9 cellular contexts compared by ENCODE assay signal in the genomic region with DNA sequence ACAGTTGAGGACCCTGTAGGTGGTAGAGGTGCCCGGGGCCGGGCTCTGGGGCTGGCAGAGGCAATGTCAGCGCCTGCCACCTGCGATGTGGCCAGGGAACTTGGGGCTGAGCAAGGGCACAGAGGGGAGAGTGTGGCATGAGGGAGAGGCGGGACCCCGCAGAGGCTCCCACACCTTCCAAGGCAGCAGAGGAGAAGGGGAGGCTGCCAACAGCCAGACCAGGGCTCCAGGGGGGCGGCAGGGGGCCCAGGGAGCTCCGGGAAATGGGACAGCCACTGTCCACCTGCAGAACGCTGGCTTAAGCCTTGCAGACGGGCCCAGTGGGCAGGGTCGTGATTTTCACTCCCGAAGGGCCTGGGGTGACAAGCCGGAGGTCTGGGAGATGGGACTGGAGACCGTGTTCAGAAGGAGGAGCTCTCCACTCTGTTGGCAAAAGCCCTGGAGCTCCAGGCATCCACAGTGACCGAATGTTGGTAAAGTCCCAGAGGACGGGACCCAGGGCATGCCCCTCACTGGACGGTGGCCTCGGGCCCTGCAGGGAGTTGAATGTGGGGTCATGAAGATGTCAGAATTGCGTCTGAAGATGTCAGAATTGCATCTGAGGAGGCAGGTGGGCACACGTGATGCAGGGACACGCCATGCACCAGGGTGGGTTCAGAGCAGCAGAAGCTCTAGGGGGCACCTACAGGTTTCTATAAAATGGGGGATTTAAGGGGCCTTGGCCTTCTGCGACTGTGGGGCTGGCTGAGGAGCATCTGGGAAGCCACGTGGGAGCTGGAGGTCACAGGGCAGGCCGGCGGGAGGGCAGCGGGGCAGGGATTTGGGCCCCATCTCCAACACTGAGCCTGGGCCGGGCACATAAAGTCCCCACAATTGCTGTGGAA. TPM values are rescaled to one million over a fixed set of nuclear protein-coding genes. Genes with fewer than 3 reads are reported as not detected.
DNase-seq lines count a peak whose midpoint lies in the region; ATAC-seq, FAIRE-seq and TF ChIP-seq lines count a peak whose summit lies in the region.
"Had no signal": no experiment of that assay in that cellular context is flagged by ENCODE, and none has a peak within 500 bp of the region (broad histone marks: within the 10 kb centered on the region; RNA-seq: fewer than 3 reads in every experiment).

No MANE protein-coding gene starts in this region.

- peak overlapping the region; percentile 100 for H3K27ac Mint-ChIP-seq in naive thymus-derived CD4-positive, alpha-beta T cell

- peak overlapping the region; percentile 92 for H3K27ac ChIP-seq in brain microvascular endothelial cell
- peak overlapping the region; percentile 98 for H3K27ac ChIP-seq in naive thymus-derived CD4-positive, alpha-beta T cell (ENCODE audit: low read depth, low read length)

- no peak for FAIRE-seq in GM19239 (lab: Jason Lieb, UNC)

- no peaks in the 10 kb centered on the region for H3K9me3 ChIP-seq in naive thymus-derived CD4-positive, alpha-beta T cell (ENCODE audit: control insufficient read depth in 2 of 3, low read length in 3 of 3)

- H3K4me1 Mint-ChIP-seq in naive thymus-derived CD4-positive, alpha-beta T cell: peaks cover 32 to 93% (median 78%) of the 10 kb centered on the region in 7 donors

- CTCF ChIA-PET in AG04449 (lab: Yijun Ruan, JAX): interaction anchor here (1.0 to 9.4 kb wide), 12 partner anchors 10 to 118 kb away, joined by 3 to 61 read pairs (median 6); a partner anchor contains a TSS
- CTCF ChIA-PET in naive thymus-derived CD4-positive, alpha-beta T cell (lab: Charles Lee): interaction anchor here (1.1 to 6.9 kb wide), 5 partner anchors 17 to 63 kb away, joined by 3 to 61 read pairs (median 30); a partner anchor contains a TSS

- H3K36me3 Mint-ChIP-seq in naive thymus-derived CD4-positive, alpha-beta T cell: no peaks in the 10 kb centered on the region

- H3K36me3 ChIP-seq in brain microvascular endothelial cell (replicated peaks): no peaks in the 10 kb centered on the region
- no peaks in the 10 kb centered on the region for H3K36me3 ChIP-seq in naive thymus-derived CD4-positive, alpha-beta T cell (ENCODE audit: control insufficient read depth in 2 of 3, insufficient read depth in 3 of 3, low read length in 3 of 3)

- in situ Hi-C loops in brain microvascular endothelial cell (cut with HindIII; ENCODE audit: low pct_ligation_motif_present, low sequenced_read_pairs): no loop called here

- H3K4me3 Mint-ChIP-seq in naive thymus-derived CD4-positive, alpha-beta T cell: peak overlapping the region; percentile 92 to 99 (median 98)

- H3K9me3 Mint-ChIP-seq in naive thymus-derived CD4-positive, alpha-beta T cell: peaks cover 0 to 4% (median 0%) of the 10 kb centered on the region in 11 donors

- TF ChIP-seq CTCF in AG04449 (IDR thresholded peaks at IDR 0.05; ENCODE audit: insufficient read depth, low read length, missing control alignments): no peak
- TF ChIP-seq CTCF in brain microvascular endothelial cell (IDR thresholded peaks at IDR 0.05; ENCODE audit: low read depth, low read length, missing control alignments): no peak

- ATAC-seq in naive thymus-derived CD4-positive, alpha-beta T cell: no peak

- peaks cover 0 to 3% (median 0%) of the 10 kb centered on the region in 5 donors for H3K27me3 Mint-ChIP-seq in naive thymus-derived CD4-positive, alpha-beta T cell

- DNase-seq in AG04449 (ENCODE audit: low read depth, low spot score) (no peak), brain microvascular endothelial cell (no peak), NCI-H1105 treated with DMSO at 0.1 percent for 48 hours (lab: John Stamatoyannopoulos, UW) (no peak), HuH-7.5 (ENCODE audit: low spot score) (no peak), GM19239 (ENCODE audit: insufficient read length, low spot score) (no peak), NCI-H187 (lab: John Stamatoyannopoulos, UW) (no peak)
- DNase-seq in Jurkat, Clone E6-1 (ENCODE audit: low read depth, low spot score): no peak
- peak in 2 of 9 donors; percentile 25 to 29 for DNase-seq in naive thymus-derived CD4-positive, alpha-beta T cell

- H3K4me1 ChIP-seq in naive thymus-derived CD4-positive, alpha-beta T cell (ENCODE audit: control insufficient read depth in 2 of 2, insufficient read depth in 2 of 2, low read length in 2 of 2): peaks cover 69 to 73% of the 10 kb centered on the region in 2 donors

- H3K27me3 ChIP-seq in brain microvascular endothelial cell (replicated peaks): no peaks in the 10 kb centered on the region
- no peaks in the 10 kb centered on the region for H3K27me3 ChIP-seq in naive thymus-derived CD4-positive, alpha-beta T cell (ENCODE audit: control insufficient read depth in 2 of 2, insufficient read depth in 2 of 2, low read length in 2 of 2)

- H3K4me3 ChIP-seq in AG04449 (ENCODE audit: low read depth, low read length): peak overlapping the region; percentile 49
- H3K4me3 ChIP-seq in Jurkat, Clone E6-1 (ENCODE audit: low read length): peak overlapping the region; percentile 61
- peak overlapping the region; percentile 52 for H3K4me3 ChIP-seq in brain microvascular endothelial cell (ENCODE audit: low read depth, low read length)
- H3K4me3 ChIP-seq in naive thymus-derived CD4-positive, alpha-beta T cell (ENCODE audit: low read length): peak overlapping the region; percentile 57

- POLR2A ChIA-PET in AG04449 (lab: Yijun Ruan, JAX): interaction anchor here (0.6 kb wide), 1 partner anchor 70 kb away, joined by 3 read pairs; a partner anchor contains a TSS
- POLR2A ChIA-PET in naive thymus-derived CD4-positive, alpha-beta T cell (lab: Charles Lee): interaction anchor here (0.8 to 12.4 kb wide), 27 partner anchors 10 to 331 kb away, joined by 3 to 237 read pairs (median 7); a partner anchor contains a TSS

- intact Hi-C loops in naive thymus-derived CD4-positive, alpha-beta T cell (cut with micrococcal nuclease): loop anchor here (1.0 to 10.0 kb wide), 12 partner anchors 19 to 434 kb away; a partner anchor contains a TSS

RNA-seq across cellular contexts. Expression of a gene that starts 18.6 kb away (rescaled TPM):
- 165 TPM for polyA plus RNA-seq in Jurkat, Clone E6-1 (2012; ENCODE audit: insufficient read depth, insufficient read length)
- total RNA-seq in naive thymus-derived CD4-positive, alpha-beta T cell: 100 to 1,000 TPM in 3 of 5 experiments, 10 to 100 TPM in 2; 61.9 to 390 (median 165) TPM
- polyA plus RNA-seq in naive thymus-derived CD4-positive, alpha-beta T cell: 100 to 1,000 TPM; 169 to 183 TPM
- total RNA-seq: SK-MEL-5 had no signal

RNA-seq across cellular contexts. Expression of a gene that starts 25.3 kb away (rescaled TPM):
- 98.1 TPM for polyA plus RNA-seq in Jurkat, Clone E6-1 (2012; ENCODE audit: insufficient read depth, insufficient read length)
- 100 to 1,000 TPM; 144 to 249 (median 176) TPM for total RNA-seq in naive thymus-derived CD4-positive, alpha-beta T cell
- polyA plus RNA-seq in naive thymus-derived CD4-positive, alpha-beta T cell: 10 to 100 TPM; 46.1 to 81.3 TPM

RNA-seq across cellular contexts. Expression of a gene that starts 34.8 kb away (rescaled TPM):
- polyA plus RNA-seq in Jurkat, Clone E6-1 (2012; ENCODE audit: insufficient read depth, insufficient read length): not detected
- total RNA-seq in naive thymus-derived CD4-positive, alpha-beta T cell: 10 to 100 TPM in 2 of 5 experiments, 1 to 10 TPM in 3; 2.3 to 32.4 (median 5.1) TPM
- polyA plus RNA-seq in naive thymus-derived CD4-positive, alpha-beta T cell: 1 to 10 TPM; 1.5 to 3.2 TPM
